ENCODE assay signal across 22 cellular contexts in the genomic region with DNA sequence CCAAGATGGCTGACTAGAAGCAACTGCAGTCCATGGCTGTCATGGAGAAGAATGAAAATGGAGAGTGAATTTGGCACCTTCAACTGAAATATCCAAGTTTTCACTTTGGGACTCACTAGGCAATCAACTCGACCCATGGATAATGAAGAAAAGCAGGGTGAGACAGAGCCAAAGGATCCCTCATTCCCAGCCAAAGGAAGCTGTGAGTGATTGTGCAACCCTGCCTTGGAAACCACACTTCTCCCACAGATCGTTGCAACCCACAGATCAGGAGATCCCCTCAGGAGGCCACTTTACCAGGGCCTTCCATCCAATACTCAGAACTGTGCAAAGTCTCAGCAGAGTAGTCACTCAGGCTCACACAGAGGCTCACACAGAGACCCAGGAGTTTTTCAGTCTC. TPM values are rescaled to one million over a fixed set of nuclear protein-coding genes. Genes with fewer than 3 reads are reported as not detected.
"Had no signal": no experiment of that assay in that cellular context is flagged by ENCODE, and none has a peak within 500 bp of the region (broad histone marks: within the 10 kb centered on the region; RNA-seq: fewer than 3 reads in every experiment).

No MANE protein-coding gene starts in this region.

- H3K27ac ChIP-seq: epithelial cell of prostate, neutrophil, suprapubic skin had no signal

- ATAC-seq: activated naive CD8-positive, alpha-beta T cell treated with anti-CD3 and anti-CD28 coated beads, Interleukin-2, amount 50 U/mL, for 24 hours; left ventricle myocardium superior; natural killer cell; stimulated activated naive CD8-positive, alpha-beta T cell treated with anti-CD3 and anti-CD28 coated beads, Interleukin-15, Interleukin-2, amounts not matched to agents 100 U/mL and 50 U/mL, for 24 hours; WTC11 had no signal

- H3K9me3 ChIP-seq: neutrophil, suprapubic skin had no signal

- H3K4me3 ChIP-seq: suprapubic skin had no signal

- H3K36me3 ChIP-seq: neutrophil, suprapubic skin had no signal

- DNase-seq: activated CD4-positive, alpha-beta T cell treated with anti-CD3 and anti-CD28 coated beads for 4 hours; activated CD8-positive, alpha-beta memory T cell treated with anti-CD3 and anti-CD28 coated beads, Interleukin-2, amount 50 U/mL, for 48 hours; activated naive CD4-positive, alpha-beta T cell; activated naive CD8-positive, alpha-beta T cell treated with anti-CD3 and anti-CD28 coated beads, Interleukin-2, amount 50 U/mL, for 24 hours; dermis blood vessel endothelial cell; glutamatergic neuron; kidney glomerular epithelial cell; left ventricle myocardium superior; natural killer cell; retina; small intestine; stimulated activated CD4-positive, alpha-beta T cell treated with anti-CD3 and anti-CD28 coated beads, Interleukin-4, amount 100 ng/mL, for 4 hours; stimulated activated CD8-positive, alpha-beta memory T cell treated with anti-CD3 and anti-CD28 coated beads, Interleukin-4, amount 100 ng/mL, for 48 hours; stimulated activated naive CD8-positive, alpha-beta T cell treated with anti-CD3 and anti-CD28 coated beads, Interleukin-15, Interleukin-2, amounts not matched to agents 100 U/mL and 50 U/mL, for 24 hours; T-helper 2 cell; trophoblast cell had no signal

RNA-seq across cellular contexts. Expression of gene CFAP299, which starts 4.5 kb away (rescaled TPM):
- total RNA-seq: activated T-helper 1 cell treated with anti-CD3 and anti-CD28 coated beads, Interleukin-12 subunit alpha, Interleukin-12 subunit beta, Interleukin-2, Interleukin-4 antibody, amounts not matched to agents 30 ng/mL and 10 ng/mL and 1 ng/mL, durations not matched to agents 14 hours and 24 hours and 36 hours; astrocyte; left ventricle myocardium superior; natural killer cell; suprapubic skin; WTC11 had no signal
- polyA plus RNA-seq: small intestine had no signal
